Comparison of ENCODE assay signal across 1 cellular context in genomic region chr2:67318966-67319590, GRCh38.
TF ChIP-seq lines count a peak whose summit lies in the region.

No MANE protein-coding gene starts in this region.

TF ChIP-seq in H1, 55 proteins besides CTCF, POLR2A, EP300 and RAD21:
- TF ChIP-seq HDAC6 (IDR thresholded peaks at IDR 0.05; ENCODE audit: low read depth, low read length), result no peak
- TF ChIP-seq SUZ12 (IDR thresholded peaks at IDR 0.05; ENCODE audit: low read length), result no peak
- TF ChIP-seq USF2 (IDR thresholded peaks at IDR 0.05; ENCODE audit: low read length), result no peak
- TF ChIP-seq JUND (IDR thresholded peaks at IDR 0.05; ENCODE audit: low read length), result no peak
- TF ChIP-seq CHD1 (IDR thresholded peaks at IDR 0.05; ENCODE audit: low read depth, low read length), result no peak
- no peak for TF ChIP-seq ATF2 (IDR thresholded peaks at IDR 0.05; ENCODE audit: low read length)
- no peak for TF ChIP-seq CBX5 (IDR thresholded peaks at IDR 0.05; ENCODE audit: low read depth, low read length)
- TF ChIP-seq RFX5 (IDR thresholded peaks at IDR 0.05; ENCODE audit: borderline replicate concordance, low read depth, low read length), result no peak
- TF ChIP-seq CTBP2 (IDR thresholded peaks at IDR 0.05; ENCODE audit: borderline replicate concordance, insufficient read depth, insufficient read length, low read length), result no peak
- TF ChIP-seq MAFK (IDR thresholded peaks at IDR 0.05; ENCODE audit: low read depth, low read length), result no peak
- TF ChIP-seq HDAC2 (IDR thresholded peaks at IDR 0.05; ENCODE audit: borderline replicate concordance in 1 of 2, low read depth in 2 of 2, low read length in 2 of 2), result no peak
- TF ChIP-seq CREB1 (IDR thresholded peaks at IDR 0.05), result no peak
- TF ChIP-seq FOSL1 (IDR thresholded peaks at IDR 0.05; ENCODE audit: insufficient read depth, low read depth, low read length), result no peak
- no peak for TF ChIP-seq RNF2 (IDR thresholded peaks at IDR 0.05; ENCODE audit: borderline replicate concordance, low read depth, low read length, missing control alignments, poor library complexity, severe bottlenecking)
- no peak for TF ChIP-seq ASH2L (IDR thresholded peaks at IDR 0.05; ENCODE audit: low read length)
- no peak for TF ChIP-seq SRF (IDR thresholded peaks at IDR 0.05; ENCODE audit: low read depth, low read length)
- no peak for TF ChIP-seq ZNF274 (IDR thresholded peaks at IDR 0.05; ENCODE audit: borderline replicate concordance, extremely low read depth, low read length)
